ENCODE assay signal across 2 cellular contexts in genomic region chr11:65917434-65918210, GRCh38.
TF ChIP-seq lines count a peak whose summit lies in the region.

No MANE protein-coding gene starts in this region.

TF ChIP-seq in endothelial cell of umbilical vein, 7 proteins besides CTCF, POLR2A, EP300 and RAD21:
- TF ChIP-seq POLR2AphosphoS5 (IDR thresholded peaks at IDR 0.05; ENCODE audit: insufficient read depth, low read depth, low read length) (no peak), EZH2 (IDR thresholded peaks at IDR 0.05; ENCODE audit: borderline replicate concordance, low read depth, low read length, severe bottlenecking) (no peak), MAX (IDR thresholded peaks at IDR 0.05; ENCODE audit: insufficient read depth, insufficient read length) (no peak), MYC (IDR thresholded peaks at IDR 0.05; ENCODE audit: low read depth, low read length) (no peak), JUN (IDR thresholded peaks at IDR 0.05; ENCODE audit: borderline replicate concordance, insufficient read depth, insufficient read length, low read depth) (no peak), GATA2 (IDR thresholded peaks at IDR 0.05; ENCODE audit: insufficient read depth, insufficient read length, low read depth, low read length) (no peak), FOS (IDR thresholded peaks at IDR 0.05; ENCODE audit: borderline replicate concordance, insufficient read depth, low read length) (no peak)

TF ChIP-seq in neural cell, 6 proteins besides CTCF, POLR2A, EP300 and RAD21:
- TF ChIP-seq REST (IDR thresholded peaks at IDR 0.05; ENCODE audit: borderline replicate concordance), result no peak
- no peak for TF ChIP-seq EZH2 (IDR thresholded peaks at IDR 0.05; ENCODE audit: borderline replicate concordance, insufficient read depth, low read length, poor library complexity, severe bottlenecking)
- TF ChIP-seq SMC3 (conservative IDR thresholded peaks at IDR 0.05; ENCODE audit: poor library complexity), result no peak
- TF ChIP-seq TAF1 (IDR thresholded peaks at IDR 0.05; ENCODE audit: low read depth), result no peak
- TF ChIP-seq MXI1 (conservative IDR thresholded peaks at IDR 0.05; ENCODE audit: poor library complexity, severe bottlenecking), result no peak
- TF ChIP-seq POLR2AphosphoS5 (IDR thresholded peaks at IDR 0.05), result no peak
